ENCODE assay signal across 15 cellular contexts in the genomic region with DNA sequence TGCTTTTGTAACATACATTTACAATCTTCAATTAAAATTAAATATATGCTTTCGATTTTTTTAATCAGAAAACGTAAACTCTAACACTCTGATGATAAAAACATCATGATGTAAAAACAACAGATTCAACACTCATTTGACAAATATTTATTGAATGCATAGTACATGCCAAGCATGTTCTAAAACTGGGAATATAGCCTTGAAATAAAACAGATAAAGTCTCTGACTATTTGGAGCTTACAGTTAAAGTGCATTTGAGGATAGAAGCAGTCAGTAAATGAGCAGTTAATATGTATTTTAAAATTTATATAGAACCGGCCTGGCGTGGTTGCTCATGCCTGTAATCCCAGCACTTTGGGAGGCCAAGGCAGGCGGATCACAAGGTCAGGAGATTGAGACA. TPM values are rescaled to one million over a fixed set of nuclear protein-coding genes. Genes with fewer than 3 reads are reported as not detected.
A peak's percentile ranks its signal among the peaks of the same experiment; 100 is the strongest.
DNase-seq lines count a peak whose midpoint lies in the region; ATAC-seq and TF ChIP-seq lines count a peak whose summit lies in the region.
"Had no signal": no experiment of that assay in that cellular context is flagged by ENCODE, and none has a peak within 500 bp of the region (broad histone marks: within the 10 kb centered on the region; RNA-seq: fewer than 3 reads in every experiment).

No MANE protein-coding gene starts in this region.

- H3K27ac ChIP-seq in suprapubic skin: peak overlapping the region; percentile 17
- H3K27ac ChIP-seq: A549; BLaER1 treated with 17β-estradiol and CSF1 and Interleukin-3, amounts not matched to agents 10 nM and 100 nM had no signal

- no peaks in the 10 kb centered on the region for H3K9me3 ChIP-seq in suprapubic skin
- H3K9me3 ChIP-seq: A549, HAP-1 had no signal

- TF ChIP-seq POLR2A in suprapubic skin (IDR thresholded peaks at IDR 0.05): no peak

- POLR2A ChIA-PET in GM10248 (lab: Yijun Ruan, JAX): no interaction called here

- no peak for TF ChIP-seq EP300 in suprapubic skin (IDR thresholded peaks at IDR 0.05)

- 67% methylated on average over 5 of the region's 5 CpGs for WGBS in suprapubic skin

- CTCF ChIA-PET in GM10248 (lab: Yijun Ruan, JAX): interaction anchor here (2.1 kb wide), 1 partner anchor 18 kb away, joined by 5 read pairs; no protein-coding TSS in a partner anchor

- no peak overlapping the region for H3K4me3 ChIP-seq in fibroblast of mammary gland (ENCODE audit: control insufficient read depth, low read depth, low read length)
- H3K4me3 ChIP-seq in suprapubic skin: no peak overlapping the region
- H3K4me3 ChIP-seq: A549; BLaER1 treated with 17β-estradiol and CSF1 and Interleukin-3, amounts not matched to agents 10 nM and 100 nM; HAP-1; K562 had no signal

- H3K36me3 ChIP-seq in suprapubic skin: no peaks in the 10 kb centered on the region
- H3K36me3 ChIP-seq: BLaER1 treated with 17β-estradiol and CSF1 and Interleukin-3, amounts not matched to agents 10 nM and 100 nM; HAP-1 had no signal

- DNase-seq in GM03348 (ENCODE audit: low spot score) (peak; percentile 18), amniotic epithelial cell (ENCODE audit: low read depth) (peak; percentile 61), fibroblast of mammary gland (ENCODE audit: low read depth) (peak; percentile 35), suprapubic skin (ENCODE audit: low spot score in 2 of 2) (no peak), GM10248 (ENCODE audit: extremely low spot score) (no peak), SIG-M5 treated with dmso at 0.1 percent for 504 hours (lab: John Stamatoyannopoulos, UW; ENCODE audit: unreplicated experiment) (no peak)
- DNase-seq: NCI-H1092 treated with DMSO at 0.1 percent for 48 hours, NCI-H510A treated with DMSO at 0.1 percent for 48 hours, NCI-H82, SHP77 treated with DMSO at 0.1 percent for 48 hours had no signal

- no peak for TF ChIP-seq CTCF in fibroblast of mammary gland (conservative IDR thresholded peaks at IDR 0.05; ENCODE audit: control insufficient read depth, insufficient read depth, low read depth, low read length)
- no peak for TF ChIP-seq CTCF in suprapubic skin (IDR thresholded peaks at IDR 0.05)
- no peak for TF ChIP-seq CTCF in GM10248 (IDR thresholded peaks at IDR 0.05; ENCODE audit: control extremely low read depth, extremely low read depth, low read depth, missing control alignments)

- ATAC-seq in HG03571 (IDR thresholded peaks at IDR 0.05; ENCODE audit: unreplicated experiment): no peak
- ATAC-seq: A549, K562 had no signal

- H3K27me3 ChIP-seq in suprapubic skin: no peaks in the 10 kb centered on the region
- H3K27me3 ChIP-seq: BLaER1 treated with 17β-estradiol and CSF1 and Interleukin-3, amounts not matched to agents 10 nM and 100 nM had no signal

- H3K4me1 ChIP-seq in suprapubic skin: no peaks in the 10 kb centered on the region
- H3K4me1 ChIP-seq: A549, HAP-1 had no signal

RNA-seq across cellular contexts. Expression of gene TMX3, which starts 47.8 kb away (rescaled TPM):
- 10 to 100 TPM; 19.1 to 44.0 (median 25.3) TPM for total RNA-seq in suprapubic skin

Comparison
In these comparisons a context has a peak if more than half of its experiments do, and no peak if none do; other contexts are left out.
1. DNase-seq: peak in GM03348 (single experiment), amniotic epithelial cell (single experiment) and fibroblast of mammary gland (single experiment); none in suprapubic skin (0 of 2), GM10248 (single experiment) and SIG-M5 treated with dmso at 0.1 percent for 504 hours (single experiment).